ENCODE assay signal across 28 cellular contexts in genomic region chr11:34643846-34644245, GRCh38. TPM values are rescaled to one million over a fixed set of nuclear protein-coding genes. Genes with fewer than 3 reads are reported as not detected.
DNase-seq lines count a peak whose midpoint lies in the region; ATAC-seq, FAIRE-seq and TF ChIP-seq lines count a peak whose summit lies in the region.
"Had no signal": no experiment of that assay in that cellular context is flagged by ENCODE, and none has a peak within 500 bp of the region (broad histone marks: within the 10 kb centered on the region; RNA-seq: fewer than 3 reads in every experiment).

No MANE protein-coding gene starts in this region.

- H3K4me1 ChIP-seq in GM23338 (ENCODE audit: insufficient read depth) (no peaks in the 10 kb centered on the region), astrocyte (ENCODE audit: insufficient read depth, low read length) (peaks cover 18% of the 10 kb centered on the region), mesenchymal stem cell (ENCODE audit: control insufficient read depth, insufficient read depth, low read depth, low read length) (peaks cover 24% of the 10 kb centered on the region)
- H3K4me1 ChIP-seq: left ventricle myocardium inferior had no signal

- no peaks in the 10 kb centered on the region for H3K9me3 ChIP-seq in astrocyte (ENCODE audit: insufficient read depth, low read depth, low read length)
- H3K9me3 ChIP-seq in mesenchymal stem cell (ENCODE audit: control insufficient read depth, low read length): no peaks in the 10 kb centered on the region
- H3K9me3 ChIP-seq: left ventricle myocardium inferior, right lobe of liver, thyroid gland had no signal

- H4K20me1 ChIP-seq in GM23338 (replicated peaks; ENCODE audit: insufficient read depth): no peaks in the 10 kb centered on the region
- no peaks in the 10 kb centered on the region for H4K20me1 ChIP-seq in astrocyte (ENCODE audit: insufficient read depth, low read length)

- H3K36me3 Mint-ChIP-seq in GM23338 (ENCODE audit: low read depth) (no peaks in the 10 kb centered on the region), astrocyte (ENCODE audit: low read depth, unreplicated experiment) (peaks cover 2% of the 10 kb centered on the region)
- H3K36me3 Mint-ChIP-seq: activated CD4-positive, alpha-beta memory T cell treated with anti-CD3 and anti-CD28 coated beads for 36 hours; activated naive CD8-positive, alpha-beta T cell treated with anti-CD3 and anti-CD28 coated beads, Interleukin-2, amount 10 ng/mL, durations not matched to agents 7 days and 5 days; natural killer cell had no signal

- H3K4me1 Mint-ChIP-seq in GM23338 (peaks cover 2% of the 10 kb centered on the region; the same call in 1 of the 3 replicates), astrocyte (ENCODE audit: low read depth, unreplicated experiment) (peaks cover 37% of the 10 kb centered on the region)
- H3K4me1 Mint-ChIP-seq: activated naive CD8-positive, alpha-beta T cell treated with anti-CD3 and anti-CD28 coated beads, Interleukin-2, amount 10 ng/mL, durations not matched to agents 7 days and 5 days had no signal

- H3K79me2 ChIP-seq in GM23338 (replicated peaks; ENCODE audit: insufficient read depth) (no peaks in the 10 kb centered on the region), astrocyte (ENCODE audit: insufficient read depth, low read length) (no peaks in the 10 kb centered on the region)

- H2AFZ ChIP-seq in GM23338: peak overlapping the region; percentile 23
- no peak overlapping the region for H2AFZ ChIP-seq in astrocyte (ENCODE audit: low read depth, low read length)
- H2AFZ ChIP-seq in mesenchymal stem cell (ENCODE audit: low read depth, low read length): no peak overlapping the region

- H4K91ac ChIP-seq in mesenchymal stem cell (ENCODE audit: low read length): no peak overlapping the region

- H3K27ac Mint-ChIP-seq in GM23338: no peak overlapping the region
- H3K27ac Mint-ChIP-seq in astrocyte (ENCODE audit: unreplicated experiment): peak overlapping the region; percentile 3
- H3K27ac Mint-ChIP-seq: activated CD4-positive, alpha-beta memory T cell treated with anti-CD3 and anti-CD28 coated beads for 36 hours; activated naive CD8-positive, alpha-beta T cell treated with anti-CD3 and anti-CD28 coated beads, Interleukin-2, amount 10 ng/mL, durations not matched to agents 7 days and 5 days; natural killer cell; stimulated activated naive CD8-positive, alpha-beta T cell treated with anti-CD3 and anti-CD28 coated beads, Interleukin-15, Interleukin-2, amounts not matched to agents 100 ng/mL and 50 ng/mL, for 24 hours had no signal

- WGBS in mesenchymal stem cell: 60% methylated on average over 1 of the region's 2 CpGs

- no peak overlapping the region for H3K4me3 ChIP-seq in GM23338
- H3K4me3 ChIP-seq in astrocyte (ENCODE audit: insufficient read depth, low read depth, low read length): no peak overlapping the region
- no peak overlapping the region for H3K4me3 ChIP-seq in mesenchymal stem cell (ENCODE audit: insufficient read depth in 1 of 2, low read depth in 1 of 2, low read length in 2 of 2)
- H3K4me3 ChIP-seq: left ventricle myocardium inferior, right lobe of liver, thyroid gland had no signal

- no peak overlapping the region for H3K18ac ChIP-seq in mesenchymal stem cell (ENCODE audit: low read depth in 1 of 2, low read length in 2 of 2)

- H3K4me3 Mint-ChIP-seq in GM23338 (no peak overlapping the region), astrocyte (ENCODE audit: unreplicated experiment) (no peak overlapping the region)
- H3K4me3 Mint-ChIP-seq: activated CD4-positive, alpha-beta memory T cell treated with anti-CD3 and anti-CD28 coated beads for 36 hours; activated naive CD8-positive, alpha-beta T cell treated with anti-CD3 and anti-CD28 coated beads, Interleukin-2, amount 10 ng/mL, durations not matched to agents 7 days and 5 days; natural killer cell; stimulated activated naive CD8-positive, alpha-beta T cell treated with anti-CD3 and anti-CD28 coated beads, Interleukin-15, Interleukin-2, amounts not matched to agents 100 ng/mL and 50 ng/mL, for 24 hours had no signal

- H3K27ac ChIP-seq in GM23338 (ENCODE audit: low read depth) (no peak overlapping the region), astrocyte (ENCODE audit: low read depth, low read length) (peak overlapping the region; percentile 82), mesenchymal stem cell (ENCODE audit: low read length, poor library complexity, severe bottlenecking) (peak overlapping the region; percentile 88)
- H3K27ac ChIP-seq: HL-60, left ventricle myocardium inferior, right lobe of liver had no signal

- H3K27me3 ChIP-seq in GM23338 (ENCODE audit: insufficient read depth) (no peaks in the 10 kb centered on the region), astrocyte (ENCODE audit: insufficient read depth, low read length) (no peaks in the 10 kb centered on the region), mesenchymal stem cell (ENCODE audit: control insufficient read depth in 1 of 2, insufficient read depth in 1 of 2, low read length in 2 of 2) (peaks cover 0 to 30% of the 10 kb centered on the region in 2 experiments)
- H3K27me3 ChIP-seq: right lobe of liver, thyroid gland had no signal

- H4K8ac ChIP-seq in mesenchymal stem cell (ENCODE audit: low read length): no peak overlapping the region

- TF ChIP-seq CTCF in GM23338 (conservative IDR thresholded peaks at IDR 0.05; ENCODE audit: low read depth in 2 of 2) (no peak), astrocyte (IDR thresholded peaks at IDR 0.05; ENCODE audit: insufficient read depth, low read depth, low read length) (no peak)

- ATAC-seq in GM23338 (no peak), HG03439 (IDR thresholded peaks at IDR 0.05; ENCODE audit: unreplicated experiment) (no peak)
- ATAC-seq: natural killer cell, right lobe of liver had no signal

- H3K4me2 ChIP-seq in GM23338 (no peak overlapping the region), astrocyte (ENCODE audit: low read length) (no peak overlapping the region), mesenchymal stem cell (ENCODE audit: low read length, poor library complexity, severe bottlenecking) (no peak overlapping the region)

- no peak overlapping the region for H2BK120ac ChIP-seq in mesenchymal stem cell (ENCODE audit: low read depth, low read length)

- no peak overlapping the region for H3K23ac ChIP-seq in mesenchymal stem cell (ENCODE audit: low read length in 2 of 2)

- FAIRE-seq in astrocyte (lab: Jason Lieb, UNC): no peak
- FAIRE-seq: frontal cortex, GM12891 had no signal

- no peak overlapping the region for H2BK15ac ChIP-seq in mesenchymal stem cell (ENCODE audit: low read depth, poor library complexity, severe bottlenecking)

- H2BK5ac ChIP-seq in mesenchymal stem cell (ENCODE audit: low read depth, low read length, poor library complexity, severe bottlenecking): no peak overlapping the region

- no peak for DNase-seq in GM23338 (ENCODE audit: low spot score)
- DNase-seq in astrocyte (ENCODE audit: low read depth): no peak
- no peak for DNase-seq in mesenchymal stem cell
- no peak for DNase-seq in activated CD4-positive, alpha-beta T cell treated with anti-CD3 and anti-CD28 coated beads, Interleukin-2, amount 50 U/mL, for 1 hour
- no peak for DNase-seq in GM03348 (ENCODE audit: low spot score)
- DNase-seq in NCI-H526 treated with DMSO at 0.1 percent for 48 hours (lab: John Stamatoyannopoulos, UW): no peak
- DNase-seq: activated CD4-positive, alpha-beta memory T cell treated with anti-CD3 and anti-CD28 coated beads for 36 hours; activated CD4-positive, CD25-positive, alpha-beta regulatory T cell; activated naive CD8-positive, alpha-beta T cell treated with anti-CD3 and anti-CD28 coated beads, Interleukin-2, amount 10 ng/mL, durations not matched to agents 7 days and 5 days; AML-193; DMS79 treated with DMSO at 0.1 percent for 48 hours; effector CD8-positive, alpha-beta T cell; H7; left ventricle myocardium inferior; midbrain; natural killer cell; NCI-H1092 treated with DMSO at 0.1 percent for 48 hours; NCI-H187 treated with DMSO at 0.1 percent for 48 hours; NCI-H774; posterior cingulate gyrus; right lobe of liver; stimulated activated CD4-positive, alpha-beta T cell treated with anti-CD3 and anti-CD28 coated beads, Interleukin-15, amount 100 ng/mL, for 24 hours; thyroid gland had no signal

- H3K79me1 ChIP-seq in mesenchymal stem cell (replicated peaks; ENCODE audit: low read length, poor library complexity, severe bottlenecking): no peaks in the 10 kb centered on the region

- H3K36me3 ChIP-seq in GM23338 (ENCODE audit: insufficient read depth) (no peaks in the 10 kb centered on the region), astrocyte (ENCODE audit: insufficient read depth, low read length) (no peaks in the 10 kb centered on the region), mesenchymal stem cell (ENCODE audit: control insufficient read depth in 1 of 2, insufficient read depth in 2 of 2, low read depth in 1 of 2, low read length in 2 of 2) (no peaks in the 10 kb centered on the region)
- H3K36me3 ChIP-seq: left ventricle myocardium inferior, right lobe of liver, thyroid gland had no signal

- H3K9me3 Mint-ChIP-seq in GM23338: no peaks in the 10 kb centered on the region
- no peaks in the 10 kb centered on the region for H3K9me3 Mint-ChIP-seq in astrocyte (ENCODE audit: unreplicated experiment)
- H3K9me3 Mint-ChIP-seq: activated CD4-positive, alpha-beta memory T cell treated with anti-CD3 and anti-CD28 coated beads for 36 hours; activated naive CD8-positive, alpha-beta T cell treated with anti-CD3 and anti-CD28 coated beads, Interleukin-2, amount 10 ng/mL, durations not matched to agents 7 days and 5 days; natural killer cell; stimulated activated naive CD8-positive, alpha-beta T cell treated with anti-CD3 and anti-CD28 coated beads, Interleukin-15, Interleukin-2, amounts not matched to agents 100 ng/mL and 50 ng/mL, for 24 hours had no signal

- no peaks in the 10 kb centered on the region for H3F3A ChIP-seq in GM23338 (replicated peaks; ENCODE audit: low read depth)

- no peak overlapping the region for H2BK12ac ChIP-seq in mesenchymal stem cell (ENCODE audit: low read length in 2 of 2)

- H3K4ac ChIP-seq in mesenchymal stem cell (ENCODE audit: low read depth in 1 of 2, low read length in 2 of 2): no peak overlapping the region

- H3K9me2 ChIP-seq in GM23338 (ENCODE audit: insufficient read depth): peaks cover 10% of the 10 kb centered on the region; the same call in 1 of the 2 replicates

- peak overlapping the region; percentile 91 for H2AK5ac ChIP-seq in mesenchymal stem cell (ENCODE audit: low read length, severe bottlenecking)

- H3K9ac ChIP-seq in astrocyte (ENCODE audit: low read length) (no peak overlapping the region), mesenchymal stem cell (ENCODE audit: low read length) (no peak overlapping the region)

- H3K27me3 Mint-ChIP-seq in GM23338 (ENCODE audit: insufficient read depth, low read depth, poor library complexity): peaks cover 3% of the 10 kb centered on the region
- no peaks in the 10 kb centered on the region for H3K27me3 Mint-ChIP-seq in astrocyte (ENCODE audit: low read depth, unreplicated experiment)

- H3K14ac ChIP-seq in mesenchymal stem cell (ENCODE audit: low read length in 2 of 2): no peak overlapping the region

TF ChIP-seq in GM23338, 12 proteins besides CTCF, POLR2A, EP300 and RAD21 (continues in another document):
- TF ChIP-seq POLR2AphosphoS5 (IDR thresholded peaks at IDR 0.05; ENCODE audit: low read depth): no peak

RNA-seq across cellular contexts. Expression of gene EHF, which starts 23.0 kb away (rescaled TPM):
- not detected in 2 replicates for total RNA-seq in GM23338 (2014; rRNA removed; shearing (Covaris generic))
- polyA plus RNA-seq in GM23338 (2016; fragmentation: Nextera tagmentation; extraction: Ambion mirVana): not detected in 2 replicates
- total RNA-seq in astrocyte: 0.25 TPM in 1 of 2 replicates, not detected in the other
- polyA plus RNA-seq in mesenchymal stem cell (2013, experiment 1 of 2): not detected
- 0.01 TPM for polyA plus RNA-seq in mesenchymal stem cell (2013, experiment 2 of 2)
- total RNA-seq: activated CD4-positive, alpha-beta memory T cell treated with anti-CD3 and anti-CD28 coated beads for 36 hours; activated naive CD8-positive, alpha-beta T cell treated with anti-CD3 and anti-CD28 coated beads, Interleukin-2, amount 10 ng/mL, durations not matched to agents 7 days and 5 days; natural killer cell had no signal
